ENCODE assay signal across 30 cellular contexts in the genomic region with DNA sequence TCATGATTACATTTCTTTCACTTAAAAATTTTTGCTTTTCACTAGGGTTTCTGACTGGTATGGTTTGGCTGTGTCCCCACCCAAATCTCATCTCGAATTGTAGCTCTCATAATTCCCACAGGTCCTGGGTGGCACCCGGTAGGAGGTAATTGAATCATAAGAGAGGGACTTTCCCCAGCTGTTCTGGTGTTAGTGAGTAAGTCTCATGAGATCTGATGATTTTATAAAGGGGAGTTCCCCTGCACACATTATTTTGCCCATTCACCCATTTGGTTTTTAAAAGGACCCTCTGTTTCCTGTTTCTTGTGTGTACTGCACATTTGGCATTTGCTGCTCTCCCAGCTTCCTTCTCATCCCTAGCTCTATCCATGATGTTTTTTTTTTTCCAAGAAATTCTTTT. TPM values are rescaled to one million over a fixed set of nuclear protein-coding genes. Genes with fewer than 3 reads are reported as not detected.
DNase-seq lines count a peak whose midpoint lies in the region; ATAC-seq and TF ChIP-seq lines count a peak whose summit lies in the region.
"Had no signal": no experiment of that assay in that cellular context is flagged by ENCODE, and none has a peak within 500 bp of the region (broad histone marks: within the 10 kb centered on the region; RNA-seq: fewer than 3 reads in every experiment).

No MANE protein-coding gene starts in this region.

- no peak overlapping the region for H3K4me3 ChIP-seq in mammary epithelial cell (replicated peaks in 1 of 3; ENCODE audit: insufficient read depth in 1 of 3, low read depth in 2 of 3, low read length in 3 of 3)
- no peak overlapping the region for H3K4me3 ChIP-seq in tibial artery
- H3K4me3 ChIP-seq: esophagus squamous epithelium, ovary, upper lobe of left lung had no signal

- intact Hi-C loops in mammary epithelial cell (cut with micrococcal nuclease) = no loop called here
- intact Hi-C loops in tibial artery (cut with DNase I; ENCODE audit: low total_unique reads) = no loop called here

- no peak for DNase-seq in activated naive CD4-positive, alpha-beta T cell treated with anti-CD3 and anti-CD28 coated beads, Interleukin-2, amount 50 U/mL, for 72 hours (ENCODE audit: low spot score in 2 of 2)
- no peak for DNase-seq in activated naive CD4-positive, alpha-beta T cell (lab: John Stamatoyannopoulos, UW)
- peak; percentile 8 for DNase-seq in HK-2 (ENCODE audit: unreplicated experiment)
- DNase-seq in mammary epithelial cell = peak; percentile 74
- DNase-seq in renal cortical epithelial cell (ENCODE audit: low read depth) = peak; percentile 57
- no peak for DNase-seq in tibial artery
- no peak for DNase-seq in NCI-H2081 (lab: John Stamatoyannopoulos, UW)
- DNase-seq in D341Med (ENCODE audit: low spot score) = no peak
- DNase-seq: activated CD4-positive, alpha-beta T cell treated with anti-CD3 and anti-CD28 coated beads for 48 hours; activated naive CD4-positive, alpha-beta T cell treated with anti-CD3 and anti-CD28 coated beads, Interleukin-2, amount 10 ng/mL, durations not matched to agents 7 days and 5 days; activated T-cell treated with anti-CD3 and anti-CD28 coated beads, Interleukin-2, amount 50 U/mL, for 48 hours; caudate nucleus; CD8-positive, alpha-beta T cell; DMS153; endodermal cell; esophagus squamous epithelium; left ventricle myocardium superior; NCI-H1048; NCI-H1930; NCI-H524 treated with DMSO at 0.1 percent for 48 hours; nephron progenitor cell; ovary; retina; small intestine; stimulated activated CD4-positive, alpha-beta T cell treated with anti-CD3 and anti-CD28 coated beads, Interleukin-2, amount 100 ng/mL, for 24 hours; upper lobe of left lung had no signal

- H3K9me3 Mint-ChIP-seq in activated naive CD4-positive, alpha-beta T cell treated with anti-CD3 and anti-CD28 coated beads, Interleukin-2, amount 50 U/mL, for 72 hours = peaks cover 4 to 12% of the 10 kb centered on the region in 2 donors
- H3K9me3 Mint-ChIP-seq: activated naive CD4-positive, alpha-beta T cell treated with anti-CD3 and anti-CD28 coated beads, Interleukin-2, amount 10 ng/mL, durations not matched to agents 7 days and 5 days; endodermal cell; nephron progenitor cell had no signal

- H3K27ac ChIP-seq in mammary epithelial cell (ENCODE audit: insufficient read depth, low read depth, low read length) (no peak overlapping the region), tibial artery (no peak overlapping the region)
- H3K27ac ChIP-seq: esophagus squamous epithelium, ovary, upper lobe of left lung had no signal

- H3K9ac ChIP-seq in mammary epithelial cell (ENCODE audit: insufficient read depth, low read length) = no peak overlapping the region

- no TSS peak for BruUV-seq in mammary epithelial cell (replicated peaks; lab: Mats Ljungman, UMichigan)

- TF ChIP-seq CTCF in mammary epithelial cell (conservative IDR thresholded peaks at IDR 0.05 in 1 of 2, IDR thresholded peaks at IDR 0.05 in 1 of 2; ENCODE audit: extremely low read depth in 1 of 2, insufficient read depth in 1 of 2, low read depth in 1 of 2, low read length in 2 of 2) (no peak), tibial artery (IDR thresholded peaks at IDR 0.05) (no peak)

- ATAC-seq in activated naive CD4-positive, alpha-beta T cell treated with anti-CD3 and anti-CD28 coated beads, Interleukin-2, amount 50 U/mL, for 72 hours = peak; percentile 52 to 71
- ATAC-seq: CD8-positive, alpha-beta T cell; left ventricle myocardium superior; Right ventricle myocardium inferior had no signal

- no peaks in the 10 kb centered on the region for H3K9me3 ChIP-seq in mammary epithelial cell (replicated peaks; ENCODE audit: insufficient read depth, low read length)
- no peaks in the 10 kb centered on the region for H3K9me3 ChIP-seq in tibial artery
- H3K9me3 ChIP-seq: esophagus squamous epithelium, ovary, upper lobe of left lung had no signal

- H3K4me2 ChIP-seq in mammary epithelial cell (ENCODE audit: insufficient read depth, low read depth, low read length) = no peak overlapping the region

- peaks cover 5% of the 10 kb centered on the region for H3K4me1 ChIP-seq in mammary epithelial cell (ENCODE audit: insufficient read depth, low read length)
- H3K4me1 ChIP-seq in tibial artery = no peaks in the 10 kb centered on the region
- H3K4me1 ChIP-seq: esophagus squamous epithelium, upper lobe of left lung had no signal

- dilution Hi-C loops in mammary epithelial cell (cut with HindIII; ENCODE audit: low sequenced_read_pairs) = no loop called here

- H4K20me1 ChIP-seq in mammary epithelial cell (ENCODE audit: insufficient read depth, low read length) = no peaks in the 10 kb centered on the region

- 14% methylated on average over 2 of the region's 2 CpGs for WGBS in mammary epithelial cell (ENCODE audit: low coverage, missing lambda C conversion rate)

- H3K36me3 Mint-ChIP-seq in activated naive CD4-positive, alpha-beta T cell treated with anti-CD3 and anti-CD28 coated beads, Interleukin-2, amount 50 U/mL, for 72 hours = no peaks in the 10 kb centered on the region
- H3K36me3 Mint-ChIP-seq: activated naive CD4-positive, alpha-beta T cell treated with anti-CD3 and anti-CD28 coated beads, Interleukin-2, amount 10 ng/mL, durations not matched to agents 7 days and 5 days; CD8-positive, alpha-beta T cell had no signal

- CTCF ChIA-PET in mammary epithelial cell (lab: Charles Lee; ENCODE audit: low non-redundant PET) = no interaction called here

- H3K79me2 ChIP-seq in mammary epithelial cell (ENCODE audit: insufficient read depth, low read length) = no peaks in the 10 kb centered on the region

- H2AFZ ChIP-seq in mammary epithelial cell (ENCODE audit: low read depth, low read length) = no peak overlapping the region

- H3K36me3 ChIP-seq in mammary epithelial cell (ENCODE audit: insufficient read depth, low read length) (no peaks in the 10 kb centered on the region), tibial artery (no peaks in the 10 kb centered on the region)
- H3K36me3 ChIP-seq: esophagus squamous epithelium, ovary, upper lobe of left lung had no signal

- no peak overlapping the region for H3K27ac Mint-ChIP-seq in activated naive CD4-positive, alpha-beta T cell treated with anti-CD3 and anti-CD28 coated beads, Interleukin-2, amount 50 U/mL, for 72 hours
- H3K27ac Mint-ChIP-seq: activated naive CD4-positive, alpha-beta T cell treated with anti-CD3 and anti-CD28 coated beads, Interleukin-2, amount 10 ng/mL, durations not matched to agents 7 days and 5 days; CD8-positive, alpha-beta T cell; dendritic cell treated with granulocyte-macrophage colony-stimulating factor and Interleukin-4, amounts not matched to agents 40 ng/mL and 50 ng/mL, for 4 days; endodermal cell; nephron progenitor cell had no signal

- in situ Hi-C loops in mammary epithelial cell (cut with MboI; ENCODE audit: low sequenced_read_pairs in 2 of 2) = no loop called here

- H3K27me3 ChIP-seq in mammary epithelial cell (ENCODE audit: insufficient read depth, low read length) (no peaks in the 10 kb centered on the region), tibial artery (no peaks in the 10 kb centered on the region)
- H3K27me3 ChIP-seq: esophagus squamous epithelium, ovary, upper lobe of left lung had no signal

RNA-seq across cellular contexts. Expression of a gene that starts 27.8 kb away (rescaled TPM):
- total RNA-seq in activated naive CD4-positive, alpha-beta T cell treated with anti-CD3 and anti-CD28 coated beads, Interleukin-2, amount 50 U/mL, for 72 hours = not detected
- total RNA-seq in mammary epithelial cell (1 to 10 TPM in 1 of 2 donors, under 1 TPM in 1; under 0.01 to 1.7 TPM), renal cortical epithelial cell (0.89 and 4.9 TPM in 2 replicates)
- polyA plus RNA-seq in mammary epithelial cell = 0.35 TPM
- not detected for polyA minus RNA-seq in mammary epithelial cell
- total RNA-seq: CD8-positive, alpha-beta T cell; left ventricle myocardium superior; LHCN-M2; mucosa of gallbladder; Right ventricle myocardium inferior had no signal
- polyA plus RNA-seq: ovary had no signal

Comparison
In these comparisons a context has a peak if more than half of its experiments do, and no peak if none do; other contexts are left out.
1. DNase-seq: peak in HK-2 (single experiment), mammary epithelial cell (single experiment) and renal cortical epithelial cell (single experiment); none in activated naive CD4-positive, alpha-beta T cell treated with anti-CD3 and anti-CD28 coated beads, Interleukin-2, amount 50 U/mL, for 72 hours (0 of 2), activated naive CD4-positive, alpha-beta T cell (0 of 4), tibial artery (0 of 2), NCI-H2081 (0 of 2) and D341Med (single experiment).